Comparison of ENCODE assay signal across 1 cellular context in genomic region chr6:43807228-43808061, GRCh38.
TF ChIP-seq lines count a peak whose summit lies in the region.

No MANE protein-coding gene starts in this region.

TF ChIP-seq in GM23338, 12 proteins besides CTCF, POLR2A, EP300 and RAD21 (continued from another document):
- TF ChIP-seq POLR2AphosphoS5 (IDR thresholded peaks at IDR 0.05; ENCODE audit: low read depth) (no peak), JUNB (IDR thresholded peaks at IDR 0.05; ENCODE audit: unreplicated experiment) (no peak), EZH2 (IDR thresholded peaks at IDR 0.05; ENCODE audit: low read depth, unreplicated experiment) (no peak), STAT1 (IDR thresholded peaks at IDR 0.05; ENCODE audit: unreplicated experiment) (no peak), CREB1 (CRISPR knock-in tag; IDR thresholded peaks at IDR 0.05; ENCODE audit: low read depth) (no peak), NANOG (IDR thresholded peaks at IDR 0.05; ENCODE audit: borderline replicate concordance) (no peak)
